In the genomic region with DNA sequence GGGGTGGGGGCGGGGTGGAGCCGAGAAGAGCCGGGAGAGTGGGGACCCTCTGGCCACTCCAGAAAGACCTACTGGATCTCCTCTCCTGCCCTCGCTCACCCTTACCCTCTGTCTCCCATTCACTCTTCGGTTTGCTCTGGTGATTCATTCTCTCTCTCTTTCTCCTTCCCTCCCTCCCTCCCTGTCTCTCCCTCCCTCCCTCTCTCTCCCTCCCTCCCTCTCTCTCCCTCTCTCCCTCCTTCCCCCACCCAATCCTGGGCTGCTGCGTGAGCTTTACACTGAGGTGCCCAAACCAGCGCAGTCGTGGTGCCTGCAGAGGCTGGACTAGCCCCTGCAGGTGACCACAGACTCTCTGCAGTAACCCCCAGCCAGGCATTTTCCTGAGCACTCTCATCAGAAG, we compare ENCODE assay signal across 10 cellular contexts. TPM values are rescaled to one million over a fixed set of nuclear protein-coding genes. Genes with fewer than 3 reads are reported as not detected.
A peak's percentile ranks its signal among the peaks of the same experiment; 100 is the strongest.
DNase-seq lines count a peak whose midpoint lies in the region; ATAC-seq and TF ChIP-seq lines count a peak whose summit lies in the region.
"Had no signal": no experiment of that assay in that cellular context is flagged by ENCODE, and none has a peak within 500 bp of the region (broad histone marks: within the 10 kb centered on the region; RNA-seq: fewer than 3 reads in every experiment).

No MANE protein-coding gene starts in this region.

- no peak overlapping the region for H3K27ac ChIP-seq in endodermal cell (ENCODE audit: low read depth, low read length)
- H3K27ac ChIP-seq in naive thymus-derived CD4-positive, alpha-beta T cell (ENCODE audit: low read depth, low read length): no peak overlapping the region
- no peak overlapping the region for H3K27ac ChIP-seq in aorta (ENCODE audit: low read depth in 1 of 2, low read length in 2 of 2)
- no peak overlapping the region for H3K27ac ChIP-seq in substantia nigra (ENCODE audit: low read depth, low read length, poor library complexity, severe bottlenecking)
- H3K27ac ChIP-seq: SJSA1 had no signal

- H3K27ac Mint-ChIP-seq in endodermal cell: no peak overlapping the region
- no peak overlapping the region for H3K27ac Mint-ChIP-seq in naive thymus-derived CD4-positive, alpha-beta T cell
- no peak overlapping the region for H3K27ac Mint-ChIP-seq in activated T-helper 1 cell treated with anti-CD3 and anti-CD28 coated beads, Interleukin-12 subunit alpha, Interleukin-12 subunit beta, Interleukin-2, Interleukin-4 antibody, amounts not matched to agents 30 ng/mL and 10 ng/mL and 1 ng/mL, durations not matched to agents 14 hours and 24 hours and 36 hours

- H3K9me3 Mint-ChIP-seq in endodermal cell: peaks cover 28% of the 10 kb centered on the region
- H3K9me3 Mint-ChIP-seq in naive thymus-derived CD4-positive, alpha-beta T cell: peaks cover 0 to 32% (median 18%) of the 10 kb centered on the region in 11 donors
- H3K9me3 Mint-ChIP-seq in activated T-helper 1 cell treated with anti-CD3 and anti-CD28 coated beads, Interleukin-12 subunit alpha, Interleukin-12 subunit beta, Interleukin-2, Interleukin-4 antibody, amounts not matched to agents 30 ng/mL and 10 ng/mL and 1 ng/mL, durations not matched to agents 14 hours and 24 hours and 36 hours: peaks cover 13% of the 10 kb centered on the region

- H3K4me3 ChIP-seq in endodermal cell (ENCODE audit: low read length): no peak overlapping the region
- H3K4me3 ChIP-seq in naive thymus-derived CD4-positive, alpha-beta T cell (ENCODE audit: low read length): no peak overlapping the region
- H3K4me3 ChIP-seq in aorta (ENCODE audit: low read length in 2 of 2): peak overlapping the region; percentile 60 to 69
- H3K4me3 ChIP-seq: SJSA1 had no signal

- peaks cover 10% of the 10 kb centered on the region for H3K4me1 Mint-ChIP-seq in endodermal cell
- H3K4me1 Mint-ChIP-seq in naive thymus-derived CD4-positive, alpha-beta T cell: peaks cover 0 to 16% (median 6%) of the 10 kb centered on the region in 7 donors
- no peaks in the 10 kb centered on the region for H3K4me1 Mint-ChIP-seq in activated T-helper 1 cell treated with anti-CD3 and anti-CD28 coated beads, Interleukin-12 subunit alpha, Interleukin-12 subunit beta, Interleukin-2, Interleukin-4 antibody, amounts not matched to agents 30 ng/mL and 10 ng/mL and 1 ng/mL, durations not matched to agents 14 hours and 24 hours and 36 hours (ENCODE audit: low read depth)

- H3K4me1 ChIP-seq in endodermal cell (ENCODE audit: control insufficient read depth, insufficient read depth, low read length): no peaks in the 10 kb centered on the region
- H3K4me1 ChIP-seq in naive thymus-derived CD4-positive, alpha-beta T cell (ENCODE audit: control insufficient read depth in 2 of 2, insufficient read depth in 2 of 2, low read length in 2 of 2): no peaks in the 10 kb centered on the region
- H3K4me1 ChIP-seq in aorta (ENCODE audit: control insufficient read depth in 1 of 2, insufficient read depth in 2 of 2, low read length in 2 of 2): no peaks in the 10 kb centered on the region
- H3K4me1 ChIP-seq: SJSA1 had no signal

- H3K4me3 Mint-ChIP-seq in endodermal cell: peak overlapping the region; percentile 59
- H3K4me3 Mint-ChIP-seq in naive thymus-derived CD4-positive, alpha-beta T cell: peak overlapping the region; percentile 33 to 77 (median 64)
- H3K4me3 Mint-ChIP-seq in activated T-helper 1 cell treated with anti-CD3 and anti-CD28 coated beads, Interleukin-12 subunit alpha, Interleukin-12 subunit beta, Interleukin-2, Interleukin-4 antibody, amounts not matched to agents 30 ng/mL and 10 ng/mL and 1 ng/mL, durations not matched to agents 14 hours and 24 hours and 36 hours: no peak overlapping the region

- H3K9me3 ChIP-seq in endodermal cell (ENCODE audit: control insufficient read depth, low read length) (peaks cover 7% of the 10 kb centered on the region), aorta (ENCODE audit: control insufficient read depth, low read length) (no peaks in the 10 kb centered on the region)
- no peaks in the 10 kb centered on the region for H3K9me3 ChIP-seq in naive thymus-derived CD4-positive, alpha-beta T cell (ENCODE audit: control insufficient read depth in 2 of 3, low read length in 3 of 3)
- H3K9me3 ChIP-seq: SJSA1 had no signal

- 24 to 40% methylated on average over 4 to 7 of the region's 8 CpGs for WGBS in endodermal cell (ENCODE audit: insufficient coverage in 1 of 2, insufficient read length in 1 of 2), 2 experiments
- 19 to 22% methylated on average over 7 to 8 of the region's 8 CpGs for WGBS in aorta, 2 donors

- H3K36me3 ChIP-seq in endodermal cell (ENCODE audit: control insufficient read depth, insufficient read depth, low read length) (no peaks in the 10 kb centered on the region), aorta (ENCODE audit: control insufficient read depth in 1 of 2, insufficient read depth in 2 of 2, low read length in 1 of 2) (no peaks in the 10 kb centered on the region)
- H3K36me3 ChIP-seq in naive thymus-derived CD4-positive, alpha-beta T cell (ENCODE audit: control insufficient read depth in 2 of 3, insufficient read depth in 3 of 3, low read length in 3 of 3): no peaks in the 10 kb centered on the region
- H3K36me3 ChIP-seq: SJSA1 had no signal

- CTCF ChIA-PET in naive thymus-derived CD4-positive, alpha-beta T cell (lab: Charles Lee): no interaction called here

- POLR2A ChIA-PET in naive thymus-derived CD4-positive, alpha-beta T cell (lab: Charles Lee): no interaction called here

- DNase-seq in left cardiac atrium: no peak
- DNase-seq in Right ventricle myocardium superior: no peak
- peak; percentile 60 for DNase-seq in endodermal cell
- no peak for DNase-seq in naive thymus-derived CD4-positive, alpha-beta T cell
- no peak for DNase-seq in aorta
- DNase-seq in activated T-helper 1 cell treated with anti-CD3 and anti-CD28 coated beads, Interleukin-12 subunit alpha, Interleukin-12 subunit beta, Interleukin-2, Interleukin-4 antibody, amounts not matched to agents 30 ng/mL and 10 ng/mL and 1 ng/mL, durations not matched to agents 14 hours and 24 hours and 36 hours (ENCODE audit: low spot score): no peak
- DNase-seq in substantia nigra (lab: John Stamatoyannopoulos, UW): no peak
- DNase-seq: NCI-H774 had no signal

- H3K36me3 Mint-ChIP-seq in endodermal cell (ENCODE audit: low read depth): no peaks in the 10 kb centered on the region
- peaks cover 0 to 9% (median 0%) of the 10 kb centered on the region in 5 donors for H3K36me3 Mint-ChIP-seq in naive thymus-derived CD4-positive, alpha-beta T cell
- no peaks in the 10 kb centered on the region for H3K36me3 Mint-ChIP-seq in activated T-helper 1 cell treated with anti-CD3 and anti-CD28 coated beads, Interleukin-12 subunit alpha, Interleukin-12 subunit beta, Interleukin-2, Interleukin-4 antibody, amounts not matched to agents 30 ng/mL and 10 ng/mL and 1 ng/mL, durations not matched to agents 14 hours and 24 hours and 36 hours (ENCODE audit: low read depth)

- peaks cover 45% of the 10 kb centered on the region for H3K27me3 Mint-ChIP-seq in endodermal cell (ENCODE audit: insufficient read depth)
- H3K27me3 Mint-ChIP-seq in naive thymus-derived CD4-positive, alpha-beta T cell: peaks cover 41 to 57% (median 49%) of the 10 kb centered on the region in 5 donors
- H3K27me3 Mint-ChIP-seq in activated T-helper 1 cell treated with anti-CD3 and anti-CD28 coated beads, Interleukin-12 subunit alpha, Interleukin-12 subunit beta, Interleukin-2, Interleukin-4 antibody, amounts not matched to agents 30 ng/mL and 10 ng/mL and 1 ng/mL, durations not matched to agents 14 hours and 24 hours and 36 hours (ENCODE audit: insufficient read depth): peaks cover 34% of the 10 kb centered on the region

- peaks cover 28% of the 10 kb centered on the region for H3K27me3 ChIP-seq in endodermal cell (ENCODE audit: control insufficient read depth, insufficient read depth, low read length, poor library complexity, severe bottlenecking)
- H3K27me3 ChIP-seq in naive thymus-derived CD4-positive, alpha-beta T cell (ENCODE audit: control insufficient read depth in 2 of 2, insufficient read depth in 2 of 2, low read length in 2 of 2): no peaks in the 10 kb centered on the region
- no peaks in the 10 kb centered on the region for H3K27me3 ChIP-seq in aorta (ENCODE audit: control insufficient read depth in 1 of 2, insufficient read depth in 2 of 2, low read length in 1 of 2)
- H3K27me3 ChIP-seq: SJSA1 had no signal

- H3K9ac ChIP-seq in endodermal cell (ENCODE audit: extremely low read depth, low read length, poor library complexity, severe bottlenecking): no peak overlapping the region

- intact Hi-C loops in left cardiac atrium (cut with DNase I): no loop called here
- intact Hi-C loops in Right ventricle myocardium superior (cut with DNase I): no loop called here
- intact Hi-C loops in naive thymus-derived CD4-positive, alpha-beta T cell (cut with micrococcal nuclease): no loop called here
- intact Hi-C loops in aorta (cut with DNase I): no loop called here
- intact Hi-C loops in activated T-helper 1 cell treated with anti-CD3 and anti-CD28 coated beads, Interleukin-12 subunit alpha, Interleukin-12 subunit beta, Interleukin-2, Interleukin-4 antibody, amounts not matched to agents 30 ng/mL and 10 ng/mL and 1 ng/mL, durations not matched to agents 14 hours and 24 hours and 36 hours (cut with micrococcal nuclease): no loop called here

- ATAC-seq in left cardiac atrium (peak; percentile 53 to 75), Right ventricle myocardium superior (ENCODE audit: poor library complexity) (no peak), aorta (ENCODE audit: low FRiP score) (peak; percentile 56), GM19351 (IDR thresholded peaks at IDR 0.05; ENCODE audit: unreplicated experiment) (no peak)
- ATAC-seq in naive thymus-derived CD4-positive, alpha-beta T cell: no peak

- no peak for TF ChIP-seq CTCF in endodermal cell (conservative IDR thresholded peaks at IDR 0.05)

RNA-seq across cellular contexts. Expression of a gene that starts 32.2 kb away (rescaled TPM):
- 1 to 10 TPM; 3.2 to 6.3 TPM for total RNA-seq in left cardiac atrium
- total RNA-seq in Right ventricle myocardium superior: 1.7 TPM
- 1 to 10 TPM in 1 of 2 donors, under 1 TPM in 1; 0.82 to 2.3 TPM for total RNA-seq in endodermal cell
- polyA plus RNA-seq in endodermal cell (2013, experiment 1 of 2): 0.71 TPM
- polyA plus RNA-seq in endodermal cell (2013, experiment 2 of 2): 0.37 TPM
- total RNA-seq in naive thymus-derived CD4-positive, alpha-beta T cell: 10 to 100 TPM in 2 of 5 experiments, 1 to 10 TPM in 3; 2.0 to 13.5 (median 3.2) TPM
- 1 to 10 TPM; 1.5 to 5.3 TPM for polyA plus RNA-seq in naive thymus-derived CD4-positive, alpha-beta T cell
- 1 to 10 TPM; 1.8 to 4.2 TPM for total RNA-seq in aorta
- under 1 TPM in 1 of 2 donors, not detected in 1; 0.41 TPM for polyA plus RNA-seq in aorta
- total RNA-seq in activated T-helper 1 cell treated with anti-CD3 and anti-CD28 coated beads, Interleukin-12 subunit alpha, Interleukin-12 subunit beta, Interleukin-2, Interleukin-4 antibody, amounts not matched to agents 30 ng/mL and 10 ng/mL and 1 ng/mL, durations not matched to agents 14 hours and 24 hours and 36 hours: 0.83 and 1.3 TPM in 2 replicates

Comparison
In these comparisons a context has a peak if more than half of its experiments do, and no peak if none do; other contexts are left out.
1. ATAC-seq: peak in left cardiac atrium (2 of 2) and aorta (single experiment); none in Right ventricle myocardium superior (single experiment), naive thymus-derived CD4-positive, alpha-beta T cell (single experiment) and GM19351 (single experiment).
2. H3K4me3 ChIP-seq: peak in aorta (2 of 2); none in endodermal cell (single experiment) and naive thymus-derived CD4-positive, alpha-beta T cell (single experiment).